1 cellular context compared by ENCODE assay signal in genomic region chr16:85601730-85602401, GRCh38.
TF ChIP-seq lines count a peak whose summit lies in the region.

No MANE protein-coding gene starts in this region.

TF ChIP-seq in K562, 482 proteins besides CTCF, POLR2A, EP300 and RAD21 (continued from another document and continues in another):
- TF ChIP-seq MLX (CRISPR knock-in tag; conservative IDR thresholded peaks at IDR 0.05) = no peak
- no peak for TF ChIP-seq ZNF764 (CRISPR knock-in tag; IDR thresholded peaks at IDR 0.05; ENCODE audit: low read depth)
- TF ChIP-seq ZNF785 (CRISPR knock-in tag; IDR thresholded peaks at IDR 0.05) = no peak
- TF ChIP-seq ETV1 (tag; conservative IDR thresholded peaks at IDR 0.05; ENCODE audit: low read depth) = peak; percentile 82
- TF ChIP-seq KAT8 (IDR thresholded peaks at IDR 0.05; ENCODE audit: low read depth) = no peak
- no peak for TF ChIP-seq ZC3H11A (IDR thresholded peaks at IDR 0.05; ENCODE audit: low read depth, low read length)
- TF ChIP-seq, protein P1, sequence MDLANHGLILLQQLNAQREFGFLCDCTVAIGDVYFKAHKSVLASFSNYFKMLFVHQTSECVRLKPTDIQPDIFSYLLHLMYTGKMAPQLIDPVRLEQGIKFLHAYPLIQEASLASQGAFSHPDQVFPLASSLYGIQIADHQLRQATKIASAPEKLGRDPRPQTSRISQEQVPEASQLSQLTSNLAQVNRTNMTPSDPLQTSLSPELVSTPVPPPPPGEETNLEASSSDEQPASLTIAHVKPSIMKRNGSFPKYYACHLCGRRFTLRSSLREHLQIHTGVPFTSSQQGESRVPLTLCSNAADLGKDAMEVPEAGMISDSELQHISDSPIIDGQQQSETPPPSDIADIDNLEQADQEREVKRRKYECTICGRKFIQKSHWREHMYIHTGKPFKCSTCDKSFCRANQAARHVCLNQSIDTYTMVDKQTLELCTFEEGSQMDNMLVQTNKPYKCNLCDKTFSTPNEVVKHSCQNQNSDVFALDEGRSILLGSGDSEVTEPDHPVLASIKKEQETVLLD (IDR thresholded peaks at IDR 0.05) = 0 out of 2 replicates have a peak, but pooled peaks have one; percentile 45
- no peak for TF ChIP-seq ZNF24 (IDR thresholded peaks at IDR 0.05)
- no peak for TF ChIP-seq ZBTB17 (CRISPR knock-in tag; IDR thresholded peaks at IDR 0.05)
- TF ChIP-seq CBX2 (IDR thresholded peaks at IDR 0.05; ENCODE audit: insufficient read depth, low read length, poor library complexity, severe bottlenecking) = no peak
- TF ChIP-seq ZNF408 (CRISPR knock-in tag; IDR thresholded peaks at IDR 0.05; ENCODE audit: low read depth) = no peak
- TF ChIP-seq ZNF436 (CRISPR knock-in tag; IDR thresholded peaks at IDR 0.05) = no peak
- no peak for TF ChIP-seq ZC3H4 (CRISPR knock-in tag; IDR thresholded peaks at IDR 0.05; ENCODE audit: borderline replicate concordance)
- TF ChIP-seq TEAD4 (IDR thresholded peaks at IDR 0.05; ENCODE audit: low read length) = no peak; the same call in 1 of the 2 replicates
- TF ChIP-seq TEAD4 (CRISPR knock-in tag; IDR thresholded peaks at IDR 0.05; ENCODE audit: borderline replicate concordance) = no peak
- no peak for TF ChIP-seq CBX5 (IDR thresholded peaks at IDR 0.05; ENCODE audit: borderline replicate concordance, low read depth)
- no peak for TF ChIP-seq ATF3 (IDR thresholded peaks at IDR 0.05)
- no peak for TF ChIP-seq ATF3 (CRISPR knock-in tag; conservative IDR thresholded peaks at IDR 0.05)
- TF ChIP-seq KLF16 (IDR thresholded peaks at IDR 0.05) = no peak
- peak; percentile 4 for TF ChIP-seq ZFP36 (IDR thresholded peaks at IDR 0.05; ENCODE audit: low read depth, low read length, partially characterized antibody)
- TF ChIP-seq TCFL5 (CRISPR knock-in tag; conservative IDR thresholded peaks at IDR 0.05) = no peak
- TF ChIP-seq, protein P2, sequence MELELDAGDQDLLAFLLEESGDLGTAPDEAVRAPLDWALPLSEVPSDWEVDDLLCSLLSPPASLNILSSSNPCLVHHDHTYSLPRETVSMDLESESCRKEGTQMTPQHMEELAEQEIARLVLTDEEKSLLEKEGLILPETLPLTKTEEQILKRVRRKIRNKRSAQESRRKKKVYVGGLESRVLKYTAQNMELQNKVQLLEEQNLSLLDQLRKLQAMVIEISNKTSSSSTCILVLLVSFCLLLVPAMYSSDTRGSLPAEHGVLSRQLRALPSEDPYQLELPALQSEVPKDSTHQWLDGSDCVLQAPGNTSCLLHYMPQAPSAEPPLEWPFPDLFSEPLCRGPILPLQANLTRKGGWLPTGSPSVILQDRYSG (tag; conservative IDR thresholded peaks at IDR 0.05; ENCODE audit: low read depth) = no peak
- TF ChIP-seq DNMT1 (IDR thresholded peaks at IDR 0.05) = no peak
- TF ChIP-seq SAFB (IDR thresholded peaks at IDR 0.05; ENCODE audit: borderline replicate concordance, low read depth, low read length) = no peak
- no peak for TF ChIP-seq ZNF584 (CRISPR knock-in tag; IDR thresholded peaks at IDR 0.05; ENCODE audit: low read depth)
- no peak for TF ChIP-seq ZNF431 (CRISPR knock-in tag; IDR thresholded peaks at IDR 0.05)
- TF ChIP-seq ZKSCAN3 (CRISPR knock-in tag; IDR thresholded peaks at IDR 0.05) = no peak
- TF ChIP-seq TBP (optimal IDR thresholded peaks at IDR 0.05; ENCODE audit: low read depth, low read length) = no peak
- TF ChIP-seq JUNB (CRISPR knock-in tag; conservative IDR thresholded peaks at IDR 0.05) = no peak
- TF ChIP-seq NR2C1 (IDR thresholded peaks at IDR 0.05) = no peak
- no peak for TF ChIP-seq NR2C1 (tag; IDR thresholded peaks at IDR 0.05)
- peak; percentile 65; the same call in 1 of the 2 replicates for TF ChIP-seq DMBX1 (CRISPR knock-in tag; IDR thresholded peaks at IDR 0.05; ENCODE audit: borderline replicate concordance)
- no peak for TF ChIP-seq BDP1 (IDR thresholded peaks at IDR 0.05; ENCODE audit: insufficient read depth, insufficient read length)
- no peak for TF ChIP-seq ZNF583 (CRISPR knock-in tag; IDR thresholded peaks at IDR 0.05)
- no peak for TF ChIP-seq SMC3 (conservative IDR thresholded peaks at IDR 0.05; ENCODE audit: insufficient read depth, low read depth, low read length)
- no peak for TF ChIP-seq IFI16 (CRISPR knock-in tag; IDR thresholded peaks at IDR 0.05)
- no peak for TF ChIP-seq SP2 (IDR thresholded peaks at IDR 0.05; ENCODE audit: extremely low read depth, low read depth, low read length, poor library complexity, severe bottlenecking)
- TF ChIP-seq, protein P3, sequence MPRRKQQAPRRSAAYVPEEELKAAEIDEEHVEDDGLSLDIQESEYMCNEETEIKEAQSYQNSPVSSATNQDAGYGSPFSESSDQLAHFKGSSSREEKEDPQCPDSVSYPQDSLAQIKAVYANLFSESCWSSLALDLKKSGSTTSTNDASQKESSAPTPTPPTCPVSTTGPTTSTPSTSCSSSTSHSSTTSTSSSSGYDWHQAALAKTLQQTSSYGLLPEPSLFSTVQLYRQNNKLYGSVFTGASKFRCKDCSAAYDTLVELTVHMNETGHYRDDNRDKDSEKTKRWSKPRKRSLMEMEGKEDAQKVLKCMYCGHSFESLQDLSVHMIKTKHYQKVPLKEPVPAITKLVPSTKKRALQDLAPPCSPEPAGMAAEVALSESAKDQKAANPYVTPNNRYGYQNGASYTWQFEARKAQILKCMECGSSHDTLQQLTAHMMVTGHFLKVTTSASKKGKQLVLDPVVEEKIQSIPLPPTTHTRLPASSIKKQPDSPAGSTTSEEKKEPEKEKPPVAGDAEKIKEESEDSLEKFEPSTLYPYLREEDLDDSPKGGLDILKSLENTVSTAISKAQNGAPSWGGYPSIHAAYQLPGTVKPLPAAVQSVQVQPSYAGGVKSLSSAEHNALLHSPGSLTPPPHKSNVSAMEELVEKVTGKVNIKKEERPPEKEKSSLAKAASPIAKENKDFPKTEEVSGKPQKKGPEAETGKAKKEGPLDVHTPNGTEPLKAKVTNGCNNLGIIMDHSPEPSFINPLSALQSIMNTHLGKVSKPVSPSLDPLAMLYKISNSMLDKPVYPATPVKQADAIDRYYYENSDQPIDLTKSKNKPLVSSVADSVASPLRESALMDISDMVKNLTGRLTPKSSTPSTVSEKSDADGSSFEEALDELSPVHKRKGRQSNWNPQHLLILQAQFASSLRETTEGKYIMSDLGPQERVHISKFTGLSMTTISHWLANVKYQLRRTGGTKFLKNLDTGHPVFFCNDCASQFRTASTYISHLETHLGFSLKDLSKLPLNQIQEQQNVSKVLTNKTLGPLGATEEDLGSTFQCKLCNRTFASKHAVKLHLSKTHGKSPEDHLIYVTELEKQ (CRISPR knock-in tag; IDR thresholded peaks at IDR 0.05) = no peak
- no peak for TF ChIP-seq KLF10 (CRISPR knock-in tag; IDR thresholded peaks at IDR 0.05)
- TF ChIP-seq ZNF41 (CRISPR knock-in tag; conservative IDR thresholded peaks at IDR 0.05) = no peak
- TF ChIP-seq ZNF224 (CRISPR knock-in tag; IDR thresholded peaks at IDR 0.05) = no peak
- no peak for TF ChIP-seq USF1 (CRISPR knock-in tag; IDR thresholded peaks at IDR 0.05)
- no peak for TF ChIP-seq LCOR (CRISPR knock-in tag; IDR thresholded peaks at IDR 0.05)
- no peak for TF ChIP-seq MTA2 (IDR thresholded peaks at IDR 0.05; ENCODE audit: low read depth)
- TF ChIP-seq SIRT6 (IDR thresholded peaks at IDR 0.05; ENCODE audit: low read depth, low read length) = no peak
- TF ChIP-seq, protein P4, sequence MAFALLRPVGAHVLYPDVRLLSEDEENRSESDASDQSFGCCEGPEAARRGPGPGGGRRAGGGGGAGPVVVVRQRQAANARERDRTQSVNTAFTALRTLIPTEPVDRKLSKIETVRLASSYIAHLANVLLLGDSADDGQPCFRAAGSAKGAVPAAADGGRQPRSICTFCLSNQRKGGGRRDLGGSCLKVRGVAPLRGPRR (CRISPR knock-in tag; IDR thresholded peaks at IDR 0.05) = no peak
- TF ChIP-seq SPI1 (IDR thresholded peaks at IDR 0.05; ENCODE audit: borderline replicate concordance, low read depth, low read length) = no peak
- no peak for TF ChIP-seq NCOA4 (IDR thresholded peaks at IDR 0.05; ENCODE audit: partially characterized antibody)
- TF ChIP-seq, protein P5, sequence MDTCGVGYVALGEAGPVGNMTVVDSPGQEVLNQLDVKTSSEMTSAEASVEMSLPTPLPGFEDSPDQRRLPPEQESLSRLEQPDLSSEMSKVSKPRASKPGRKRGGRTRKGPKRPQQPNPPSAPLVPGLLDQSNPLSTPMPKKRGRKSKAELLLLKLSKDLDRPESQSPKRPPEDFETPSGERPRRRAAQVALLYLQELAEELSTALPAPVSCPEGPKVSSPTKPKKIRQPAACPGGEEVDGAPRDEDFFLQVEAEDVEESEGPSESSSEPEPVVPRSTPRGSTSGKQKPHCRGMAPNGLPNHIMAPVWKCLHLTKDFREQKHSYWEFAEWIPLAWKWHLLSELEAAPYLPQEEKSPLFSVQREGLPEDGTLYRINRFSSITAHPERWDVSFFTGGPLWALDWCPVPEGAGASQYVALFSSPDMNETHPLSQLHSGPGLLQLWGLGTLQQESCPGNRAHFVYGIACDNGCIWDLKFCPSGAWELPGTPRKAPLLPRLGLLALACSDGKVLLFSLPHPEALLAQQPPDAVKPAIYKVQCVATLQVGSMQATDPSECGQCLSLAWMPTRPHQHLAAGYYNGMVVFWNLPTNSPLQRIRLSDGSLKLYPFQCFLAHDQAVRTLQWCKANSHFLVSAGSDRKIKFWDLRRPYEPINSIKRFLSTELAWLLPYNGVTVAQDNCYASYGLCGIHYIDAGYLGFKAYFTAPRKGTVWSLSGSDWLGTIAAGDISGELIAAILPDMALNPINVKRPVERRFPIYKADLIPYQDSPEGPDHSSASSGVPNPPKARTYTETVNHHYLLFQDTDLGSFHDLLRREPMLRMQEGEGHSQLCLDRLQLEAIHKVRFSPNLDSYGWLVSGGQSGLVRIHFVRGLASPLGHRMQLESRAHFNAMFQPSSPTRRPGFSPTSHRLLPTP (IDR thresholded peaks at IDR 0.05; ENCODE audit: borderline replicate concordance, extremely low read depth, insufficient read length) = no peak
- no peak for TF ChIP-seq ZNF707 (CRISPR knock-in tag; conservative IDR thresholded peaks at IDR 0.05)
- no peak for TF ChIP-seq CEBPZ (IDR thresholded peaks at IDR 0.05; ENCODE audit: borderline replicate concordance, low read depth, low read length)
- TF ChIP-seq KHSRP (IDR thresholded peaks at IDR 0.05) = no peak
- no peak for TF ChIP-seq TRIM24 (IDR thresholded peaks at IDR 0.05)
- no peak for TF ChIP-seq ILF3 (IDR thresholded peaks at IDR 0.05; ENCODE audit: borderline replicate concordance)
- no peak for TF ChIP-seq POLR2AphosphoS2 (IDR thresholded peaks at IDR 0.05; ENCODE audit: low read length)
- TF ChIP-seq STAT5B (CRISPR knock-in tag; IDR thresholded peaks at IDR 0.05) = no peak
- TF ChIP-seq ATF6 (CRISPR knock-in tag; IDR thresholded peaks at IDR 0.05) = no peak
